ENCODE assay signal across 1 cellular context in the genomic region with DNA sequence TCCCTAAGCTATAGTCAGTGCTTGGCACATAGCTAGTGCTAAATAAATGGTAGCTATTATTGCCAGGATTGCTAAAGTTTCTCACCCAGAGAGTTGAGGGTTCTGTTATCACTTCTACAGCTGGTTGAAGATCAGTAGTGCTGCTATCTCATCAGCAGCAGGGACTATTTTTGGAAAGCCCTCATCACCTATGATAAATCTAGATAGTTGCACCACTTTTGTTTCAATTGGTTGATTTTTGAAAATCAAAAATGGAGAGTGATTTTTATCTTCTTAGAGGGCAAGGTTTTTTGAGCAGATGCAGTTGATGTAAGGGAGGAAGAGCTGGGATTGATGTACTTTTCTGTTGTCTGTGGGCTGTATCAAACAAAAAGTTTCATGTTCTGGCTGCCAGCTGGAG.
TF ChIP-seq lines count a peak whose summit lies in the region.

No MANE protein-coding gene starts in this region.

TF ChIP-seq in GM12878, 131 proteins besides CTCF, POLR2A, EP300 and RAD21 (continued from another document):
- TF ChIP-seq, protein P1, sequence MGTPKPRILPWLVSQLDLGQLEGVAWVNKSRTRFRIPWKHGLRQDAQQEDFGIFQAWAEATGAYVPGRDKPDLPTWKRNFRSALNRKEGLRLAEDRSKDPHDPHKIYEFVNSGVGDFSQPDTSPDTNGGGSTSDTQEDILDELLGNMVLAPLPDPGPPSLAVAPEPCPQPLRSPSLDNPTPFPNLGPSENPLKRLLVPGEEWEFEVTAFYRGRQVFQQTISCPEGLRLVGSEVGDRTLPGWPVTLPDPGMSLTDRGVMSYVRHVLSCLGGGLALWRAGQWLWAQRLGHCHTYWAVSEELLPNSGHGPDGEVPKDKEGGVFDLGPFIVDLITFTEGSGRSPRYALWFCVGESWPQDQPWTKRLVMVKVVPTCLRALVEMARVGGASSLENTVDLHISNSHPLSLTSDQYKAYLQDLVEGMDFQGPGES (IDR thresholded peaks at IDR 0.05), result no peak
- TF ChIP-seq ZNF592 (IDR thresholded peaks at IDR 0.05) (no peak), SP1 (IDR thresholded peaks at IDR 0.05; ENCODE audit: low read depth, low read length) (no peak), TCF3 (IDR thresholded peaks at IDR 0.05; ENCODE audit: borderline replicate concordance, insufficient read depth, low read depth, low read length) (no peak), PKNOX1 (IDR thresholded peaks at IDR 0.05) (no peak)
